Comparison of ENCODE assay signal across 7 cellular contexts in genomic region chr22:33748714-33749113, GRCh38.
"Had no signal": no experiment of that assay in that cellular context is flagged by ENCODE, and none has a peak within 500 bp of the region (broad histone marks: within the 10 kb centered on the region; RNA-seq: fewer than 3 reads in every experiment).

No MANE protein-coding gene starts in this region.

- ATAC-seq: K562 had no signal

- H3K36me3 ChIP-seq: HAP-1 had no signal

- H3K9me3 ChIP-seq: HAP-1 had no signal

- H3K4me1 ChIP-seq: HAP-1 had no signal

- H3K27ac ChIP-seq: GM23248 had no signal

- H3K4me3 ChIP-seq: GM23248, HAP-1, K562 had no signal

- H3K9ac ChIP-seq: GM23248 had no signal

- DNase-seq: GM23248, GOT3, H7, IMR-90, KG1 had no signal
